In genomic region chr6:43669922-43670622, GRCh38 we compare ENCODE assay signal across 8 cellular contexts. TPM values are rescaled to one million over a fixed set of nuclear protein-coding genes. Genes with fewer than 3 reads are reported as not detected.
DNase-seq lines count a peak whose midpoint lies in the region; ATAC-seq, FAIRE-seq and TF ChIP-seq lines count a peak whose summit lies in the region.

No MANE protein-coding gene starts in this region.

- TF ChIP-seq EP300 in H1 (IDR thresholded peaks at IDR 0.05; ENCODE audit: borderline replicate concordance in 1 of 2, low read depth in 2 of 2, low read length in 2 of 2): no peak

- no peak overlapping the region for H2AK5ac ChIP-seq in H1 (ENCODE audit: low read depth, low read length)

- H3K56ac ChIP-seq in H1 (replicated peaks; ENCODE audit: insufficient read length, low read depth, low read length): no peak overlapping the region

- H2BK12ac ChIP-seq in H1 (ENCODE audit: low read depth, low read length): no peak overlapping the region

- no peak overlapping the region for H2BK15ac ChIP-seq in H1 (ENCODE audit: low read length)

- 0 out of 2 replicates have a peak overlapping the region, but pooled peaks have one; percentile 39 for H3K27ac ChIP-seq in GM23338 (ENCODE audit: low read depth)
- H3K27ac ChIP-seq in H1 (ENCODE audit: low read depth, low read length): no peak overlapping the region
- peak overlapping the region; percentile 53 for H3K27ac ChIP-seq in rectal smooth muscle tissue (ENCODE audit: low read depth, low read length)
- no peak overlapping the region for H3K27ac ChIP-seq in OCI-LY7 (ENCODE audit: low read depth, low read length, poor library complexity, severe bottlenecking)

- CTCF ChIA-PET in H1 (lab: Charles Lee; ENCODE audit: partially characterized antibody) (interaction anchor here (0.7 to 12.6 kb wide), 26 partner anchors 9 to 409 kb away, joined by 3 to 146 read pairs (median 5); partner anchors contain the start of gene VEGFA), OCI-LY7 (lab: Charles Lee; ENCODE audit: unreplicated experiment) (interaction anchor here (0.7 to 1.0 kb wide), 4 partner anchors 45 to 103 kb away, joined by 3 to 4 read pairs (median 3); no protein-coding TSS in a partner anchor)

- no peak overlapping the region for H3K4me3 ChIP-seq in GM23338
- no peak overlapping the region for H3K4me3 ChIP-seq in H1 (ENCODE audit: extremely low read depth in 1 of 4, insufficient read depth in 2 of 4, low read depth in 3 of 4, low read length in 4 of 4)
- H3K4me3 ChIP-seq in rectal smooth muscle tissue (ENCODE audit: low read length): no peak overlapping the region
- H3K4me3 ChIP-seq in OCI-LY7 (ENCODE audit: low read depth, low read length, poor library complexity, severe bottlenecking): no peak overlapping the region

- peaks cover 3% of the 10 kb centered on the region; the same call in 1 of the 2 replicates for H3K23me2 ChIP-seq in H1 (ENCODE audit: low read depth, low read length)

- no peak overlapping the region for H3K23ac ChIP-seq in H1 (ENCODE audit: insufficient read length)

- DNase-seq in GM23338 (ENCODE audit: low spot score) (peak; percentile 38), RCC 7860 (ENCODE audit: low spot score) (peak; percentile 27), H1 (ENCODE audit: low read depth in 1 of 2, low spot score in 2 of 2) (peak in 1 of 2 experiments; percentile 50), OCI-LY7 (ENCODE audit: low spot score) (no peak), KG1 (lab: John Stamatoyannopoulos, UW) (no peak), endothelial cell (ENCODE audit: low spot score) (no peak), cortex of kidney (lab: John Stamatoyannopoulos, UW) (no peak)

- H3K4me1 ChIP-seq in GM23338 (ENCODE audit: insufficient read depth) (peaks cover 27% of the 10 kb centered on the region), H1 (replicated peaks in 1 of 4; ENCODE audit: control insufficient read depth in 3 of 4, insufficient read depth in 4 of 4, low read length in 3 of 4) (peaks cover 5 to 27% (median 22%) of the 10 kb centered on the region in 4 experiments), rectal smooth muscle tissue (ENCODE audit: control insufficient read depth, insufficient read depth, low read length) (peaks cover 23% of the 10 kb centered on the region), OCI-LY7 (ENCODE audit: insufficient read depth, low read length, poor library complexity, severe bottlenecking) (peaks cover 10% of the 10 kb centered on the region)

- no peak overlapping the region for H2BK120ac ChIP-seq in H1 (replicated peaks; ENCODE audit: low read depth, low read length)

- H4K5ac ChIP-seq in H1 (ENCODE audit: insufficient read length, low read depth, low read length): no peak overlapping the region

- TF ChIP-seq CTCF in GM23338 (conservative IDR thresholded peaks at IDR 0.05; ENCODE audit: low read depth in 2 of 2) (no peak), H1 (IDR thresholded peaks at IDR 0.05; ENCODE audit: control extremely low read depth in 1 of 3, insufficient read depth in 1 of 3, low read depth in 1 of 3, low read length in 3 of 3) (no peak), OCI-LY7 (conservative IDR thresholded peaks at IDR 0.05; ENCODE audit: low read length) (no peak), endothelial cell (IDR thresholded peaks at IDR 0.05; ENCODE audit: unreplicated experiment) (no peak)

- no peak overlapping the region for H4K8ac ChIP-seq in H1 (ENCODE audit: extremely low read depth, insufficient read depth, low read length)

- H3K36me3 ChIP-seq in GM23338 (ENCODE audit: insufficient read depth) (no peaks in the 10 kb centered on the region; the same call in 1 of the 2 replicates), H1 (ENCODE audit: control insufficient read depth in 2 of 4, insufficient read depth in 4 of 4, low read length in 3 of 4) (peaks cover 16 to 38% (median 20%) of the 10 kb centered on the region in 4 experiments; a peak in 7 of 8 replicates), rectal smooth muscle tissue (ENCODE audit: control insufficient read depth, insufficient read depth, low read length) (peaks cover 25% of the 10 kb centered on the region), OCI-LY7 (ENCODE audit: insufficient read depth, low read length) (peaks cover 47% of the 10 kb centered on the region)

- peaks cover 22% of the 10 kb centered on the region; the same call in 1 of the 2 replicates for H3F3A ChIP-seq in GM23338 (replicated peaks; ENCODE audit: low read depth)

- WGBS in H1 (ENCODE audit: extremely low coverage in 1 of 2, insufficient coverage in 1 of 2, insufficient read length in 1 of 2, insufficient replicate concordance in 2 of 2, low coverage in 1 of 2, low lambda C conversion rate in 2 of 2, missing lambda C conversion rate in 1 of 2), 2 experiments: 88% methylated on average over 6 of the region's 6 CpGs; no CpG with 5 or more reads in 1 of the 2 experiments

- no peak overlapping the region; the same call in 1 of the 2 replicates for H3K18ac ChIP-seq in H1 (ENCODE audit: extremely low read depth, low read length)

- no peak overlapping the region for H2BK20ac ChIP-seq in H1 (ENCODE audit: low read length)

- H4K20me1 ChIP-seq in GM23338 (replicated peaks; ENCODE audit: insufficient read depth) (no peaks in the 10 kb centered on the region; the same call in 1 of the 2 replicates), H1 (replicated peaks in 1 of 2; ENCODE audit: control insufficient read depth in 1 of 2, insufficient read depth in 2 of 2, low read length in 2 of 2) (peaks cover 0 to 4% of the 10 kb centered on the region in 2 experiments), OCI-LY7 (ENCODE audit: insufficient read depth, low read length) (no peaks in the 10 kb centered on the region)

- no peaks in the 10 kb centered on the region for H3K9me3 ChIP-seq in H1 (ENCODE audit: insufficient read depth in 2 of 2, low read depth in 1 of 2, low read length in 1 of 2)
- H3K9me3 ChIP-seq in OCI-LY7 (ENCODE audit: low read length): no peaks in the 10 kb centered on the region

- no peak; a peak in 1 of 3 replicates for TF ChIP-seq POLR2A in H1 (IDR thresholded peaks at IDR 0.05; ENCODE audit: control extremely low read depth in 1 of 2, low read depth in 2 of 2, low read length in 2 of 2)

- ATAC-seq in GM23338: peak; percentile 5; the same call in 2 of the 3 replicates

- H3K4me2 ChIP-seq in GM23338 (peak overlapping the region; percentile 17; the same call in 1 of the 2 replicates), H1 (ENCODE audit: insufficient read depth in 1 of 2, low read depth in 2 of 2, low read length in 2 of 2) (no peak overlapping the region), OCI-LY7 (ENCODE audit: low read length) (no peak overlapping the region)

- no peaks in the 10 kb centered on the region for H3K9me3 Mint-ChIP-seq in GM23338
- H3K9me3 Mint-ChIP-seq in endothelial cell (ENCODE audit: unreplicated experiment): no peaks in the 10 kb centered on the region

- H3K4me1 Mint-ChIP-seq in GM23338 (peaks cover 31% of the 10 kb centered on the region), endothelial cell (ENCODE audit: unreplicated experiment) (peaks cover 7% of the 10 kb centered on the region)

- H3K79me2 ChIP-seq in GM23338 (replicated peaks; ENCODE audit: insufficient read depth): no peaks in the 10 kb centered on the region
- H3K79me2 ChIP-seq in H1 (ENCODE audit: control insufficient read depth in 1 of 2, insufficient read depth in 2 of 2, low read length in 2 of 2): no peaks in the 10 kb centered on the region
- no peaks in the 10 kb centered on the region for H3K79me2 ChIP-seq in OCI-LY7 (ENCODE audit: insufficient read depth, low read depth, low read length)

- POLR2A ChIA-PET in H1 (lab: Charles Lee; ENCODE audit: partially characterized antibody): interaction anchor here (0.5 to 10.0 kb wide), 17 partner anchors 8 to 567 kb away, joined by 3 to 85 read pairs (median 6); partner anchors contain the start of genes MRPS18A, RSPH9 and VEGFA
- POLR2A ChIA-PET in OCI-LY7 (lab: Charles Lee): interaction anchor here (0.8 to 0.9 kb wide), 2 partner anchors 11 to 104 kb away, joined by 3 read pairs; no protein-coding TSS in a partner anchor

- H3K27me3 ChIP-seq in GM23338 (ENCODE audit: insufficient read depth) (no peaks in the 10 kb centered on the region), H1 (replicated peaks in 1 of 4; ENCODE audit: control insufficient read depth in 3 of 4, extremely low read depth in 1 of 4, insufficient read depth in 3 of 4, low read length in 3 of 4) (no peaks in the 10 kb centered on the region; a peak in 2 of 7 replicates), rectal smooth muscle tissue (ENCODE audit: control insufficient read depth, insufficient read depth, low read length) (peaks cover 1% of the 10 kb centered on the region)

- no peak overlapping the region for H4K91ac ChIP-seq in H1 (replicated peaks; ENCODE audit: insufficient read length, low read length)

- H3K9me2 ChIP-seq in GM23338 (ENCODE audit: insufficient read depth) (no peaks in the 10 kb centered on the region), OCI-LY7 (ENCODE audit: insufficient read depth, low read length) (no peaks in the 10 kb centered on the region)

- H2BK5ac ChIP-seq in H1 (ENCODE audit: low read depth, low read length): 0 out of 2 replicates have a peak overlapping the region, but pooled peaks have one; percentile 3

- peak overlapping the region; percentile 80 for H3K27ac Mint-ChIP-seq in GM23338
- no peak overlapping the region for H3K27ac Mint-ChIP-seq in endothelial cell (ENCODE audit: unreplicated experiment)

- H3K4ac ChIP-seq in H1 (replicated peaks; ENCODE audit: insufficient read length, low read depth, low read length): no peak overlapping the region

- intact Hi-C loops in OCI-LY7 (cut with micrococcal nuclease; ENCODE audit: unreplicated experiment): loop anchor here (2.0 to 5.0 kb wide), 2 partner anchors 37 to 332 kb away; no protein-coding TSS in a partner anchor

- no peaks in the 10 kb centered on the region for H3K79me1 ChIP-seq in H1 (ENCODE audit: low read depth, low read length)

- peaks cover 28% of the 10 kb centered on the region for H3K27me3 Mint-ChIP-seq in GM23338 (ENCODE audit: insufficient read depth, low read depth, poor library complexity)
- peaks cover 16% of the 10 kb centered on the region for H3K27me3 Mint-ChIP-seq in endothelial cell (ENCODE audit: unreplicated experiment)

- FAIRE-seq in RCC 7860 (lab: Jason Lieb, UNC): no peak
- no peak for FAIRE-seq in H1 (lab: Jason Lieb, UNC)

- TF ChIP-seq RAD21 in H1 (IDR thresholded peaks at IDR 0.05 in 1 of 2, conservative IDR thresholded peaks at IDR 0.05 in 1 of 2; ENCODE audit: low read depth in 2 of 2, low read length in 2 of 2): no peak

- no peak overlapping the region for H2AFZ ChIP-seq in GM23338
- no peak overlapping the region for H2AFZ ChIP-seq in H1 (ENCODE audit: low read length)
- no peak overlapping the region for H2AFZ ChIP-seq in OCI-LY7 (ENCODE audit: low read length)

- H3K4me3 Mint-ChIP-seq in GM23338 (no peak overlapping the region), endothelial cell (ENCODE audit: unreplicated experiment) (no peak overlapping the region)

- H3K9ac ChIP-seq in H1 (replicated peaks in 1 of 4; ENCODE audit: extremely low read depth in 1 of 4, low read depth in 3 of 4, low read length in 3 of 4): no peak overlapping the region
- H3K9ac ChIP-seq in rectal smooth muscle tissue (ENCODE audit: low read length): no peak overlapping the region

- no TSS peak for BruUV-seq in OCI-LY7 (replicated peaks; lab: Mats Ljungman, UMichigan)

- no peak overlapping the region for H3K14ac ChIP-seq in H1 (ENCODE audit: insufficient read length)

- H3K36me3 Mint-ChIP-seq in GM23338 (ENCODE audit: low read depth): peaks cover 39% of the 10 kb centered on the region
- peaks cover 13% of the 10 kb centered on the region for H3K36me3 Mint-ChIP-seq in endothelial cell (ENCODE audit: low read depth, unreplicated experiment)

RNA-seq across cellular contexts. Expression of gene MRPS18A, which starts 17.5 kb away (rescaled TPM):
- total RNA-seq in GM23338 (2014; rRNA removed; shearing (Covaris generic)): 51.7 and 62.7 TPM in 2 replicates
- 58.6 and 58.9 TPM in 2 replicates for polyA plus RNA-seq in GM23338 (2016; fragmentation: Nextera tagmentation; extraction: Ambion mirVana)
- total RNA-seq in H1 (2021; fragmentation: NEBNext Ultra II Directional; extraction: Animal tissue kit (Norgen Biotek cat#: 25700)): 48.3 and 52.1 TPM in 2 replicates
- polyA plus RNA-seq in H1 (2011; rRNA removed): 121 and 129 TPM in 2 replicates
- 115 TPM for polyA plus RNA-seq in H1 (2011; cell fraction: cytosol; rRNA removed)
- 95.2 TPM for polyA plus RNA-seq in H1 (2011; cell fraction: nucleus; rRNA removed)
- polyA plus RNA-seq in H1 (2012, experiment 1 of 2): 70.4 to 84.7 TPM (median 74.9 TPM) in 4 replicates
- 103 TPM for polyA plus RNA-seq in H1 (2012, experiment 2 of 2)
- 61.3 TPM for polyA plus RNA-seq in H1 (2013, experiment 1 of 2)
- 58.7 TPM for polyA plus RNA-seq in H1 (2013, experiment 2 of 2)
- 95.6 and 97.8 TPM in 2 replicates for polyA minus RNA-seq in H1 (2011; rRNA and poly(A)+ RNA removed)
- polyA minus RNA-seq in H1 (2011; cell fraction: cytosol; rRNA and poly(A)+ RNA removed): 36.3 TPM
- 63.1 TPM for polyA minus RNA-seq in H1 (2011; cell fraction: nucleus; rRNA and poly(A)+ RNA removed)
- total RNA-seq in OCI-LY7 (2014; rRNA removed; shearing (Covaris generic)): 57.3 and 86.1 TPM in 2 replicates
- 54.7 and 61.6 TPM in 2 replicates for total RNA-seq in OCI-LY7 (2022)
- 45.5 TPM for total RNA-seq in endothelial cell (ENCODE audit: unreplicated experiment)

RNA-seq across cellular contexts. Expression of gene RSPH9, which starts 25.2 kb away (rescaled TPM):
- 0.10 TPM in 1 of 2 replicates, not detected in the other for total RNA-seq in GM23338 (2014; rRNA removed; shearing (Covaris generic))
- polyA plus RNA-seq in GM23338 (2016; fragmentation: Nextera tagmentation; extraction: Ambion mirVana) (0.38 and 0.39 TPM in 2 replicates), H1 (2011; rRNA removed) (0.23 and 0.25 TPM in 2 replicates)
- 0.15 TPM in 1 of 2 replicates, not detected in the other for total RNA-seq in H1 (2021; fragmentation: NEBNext Ultra II Directional; extraction: Animal tissue kit (Norgen Biotek cat#: 25700))
- 0.23 TPM for polyA plus RNA-seq in H1 (2011; cell fraction: cytosol; rRNA removed)
- polyA plus RNA-seq in H1 (2011; cell fraction: nucleus; rRNA removed): 0.36 TPM
- 0.73 to 0.93 TPM (median 0.80 TPM) in 4 replicates for polyA plus RNA-seq in H1 (2012, experiment 1 of 2)
- polyA plus RNA-seq in H1 (2012, experiment 2 of 2): 1.00 TPM
- polyA plus RNA-seq in H1 (2013, experiment 1 of 2): 0.22 TPM
- 0.15 TPM for polyA plus RNA-seq in H1 (2013, experiment 2 of 2)
- 0.06 and 0.22 TPM in 2 replicates for polyA minus RNA-seq in H1 (2011; rRNA and poly(A)+ RNA removed)
- polyA minus RNA-seq in H1 (2011; cell fraction: cytosol; rRNA and poly(A)+ RNA removed): not detected
- polyA minus RNA-seq in H1 (2011; cell fraction: nucleus; rRNA and poly(A)+ RNA removed): 0.30 TPM
- total RNA-seq in OCI-LY7 (2014; rRNA removed; shearing (Covaris generic)): 0.28 TPM in 1 of 2 replicates, not detected in the other
- total RNA-seq in OCI-LY7 (2022) (not detected in 2 replicates), endothelial cell (ENCODE audit: unreplicated experiment) (not detected)

RNA-seq across cellular contexts. Expression of gene MAD2L1BP, which starts 34.4 kb away (rescaled TPM):
- total RNA-seq in GM23338 (2014; rRNA removed; shearing (Covaris generic)): 39.6 and 51.7 TPM in 2 replicates
- polyA plus RNA-seq in GM23338 (2016; fragmentation: Nextera tagmentation; extraction: Ambion mirVana) (26.6 and 27.2 TPM in 2 replicates), H1 (2011; rRNA removed) (65.3 and 70.0 TPM in 2 replicates)
- 34.1 and 35.5 TPM in 2 replicates for total RNA-seq in H1 (2021; fragmentation: NEBNext Ultra II Directional; extraction: Animal tissue kit (Norgen Biotek cat#: 25700))
- 57.7 TPM for polyA plus RNA-seq in H1 (2011; cell fraction: cytosol; rRNA removed)
- 40.1 TPM for polyA plus RNA-seq in H1 (2011; cell fraction: nucleus; rRNA removed)
- polyA plus RNA-seq in H1 (2012, experiment 1 of 2): 32.2 to 40.8 TPM (median 36.1 TPM) in 4 replicates
- polyA plus RNA-seq in H1 (2012, experiment 2 of 2): 42.6 TPM
- polyA plus RNA-seq in H1 (2013, experiment 1 of 2): 29.3 TPM
- polyA plus RNA-seq in H1 (2013, experiment 2 of 2): 27.1 TPM
- 59.5 and 62.2 TPM in 2 replicates for polyA minus RNA-seq in H1 (2011; rRNA and poly(A)+ RNA removed)
- polyA minus RNA-seq in H1 (2011; cell fraction: cytosol; rRNA and poly(A)+ RNA removed): 16.1 TPM
- 23.2 TPM for polyA minus RNA-seq in H1 (2011; cell fraction: nucleus; rRNA and poly(A)+ RNA removed)
- total RNA-seq in OCI-LY7 (2014; rRNA removed; shearing (Covaris generic)): 24.0 and 30.8 TPM in 2 replicates
- total RNA-seq in OCI-LY7 (2022) (33.5 and 43.3 TPM in 2 replicates), endothelial cell (ENCODE audit: unreplicated experiment) (26.8 TPM)

RNA-seq across cellular contexts. Expression of gene GTPBP2, which starts 41.0 kb away (rescaled TPM):
- total RNA-seq in GM23338 (2014; rRNA removed; shearing (Covaris generic)): 46.4 and 55.9 TPM in 2 replicates
- polyA plus RNA-seq in GM23338 (2016; fragmentation: Nextera tagmentation; extraction: Ambion mirVana) (14.9 and 17.5 TPM in 2 replicates), H1 (2011; rRNA removed) (86.1 and 88.3 TPM in 2 replicates)
- 52.5 and 58.3 TPM in 2 replicates for total RNA-seq in H1 (2021; fragmentation: NEBNext Ultra II Directional; extraction: Animal tissue kit (Norgen Biotek cat#: 25700))
- polyA plus RNA-seq in H1 (2011; cell fraction: cytosol; rRNA removed): 84.9 TPM
- 238 TPM for polyA plus RNA-seq in H1 (2011; cell fraction: nucleus; rRNA removed)
- polyA plus RNA-seq in H1 (2012, experiment 1 of 2): 60.0 to 72.8 TPM (median 65.5 TPM) in 4 replicates
- 37.8 TPM for polyA plus RNA-seq in H1 (2012, experiment 2 of 2)
- 53.6 TPM for polyA plus RNA-seq in H1 (2013, experiment 1 of 2)
- polyA plus RNA-seq in H1 (2013, experiment 2 of 2): 49.6 TPM
- polyA minus RNA-seq in H1 (2011; rRNA and poly(A)+ RNA removed): 61.9 and 68.3 TPM in 2 replicates
- 27.6 TPM for polyA minus RNA-seq in H1 (2011; cell fraction: cytosol; rRNA and poly(A)+ RNA removed)
- polyA minus RNA-seq in H1 (2011; cell fraction: nucleus; rRNA and poly(A)+ RNA removed): 71.3 TPM
- 64.8 and 72.4 TPM in 2 replicates for total RNA-seq in OCI-LY7 (2014; rRNA removed; shearing (Covaris generic))
- total RNA-seq in OCI-LY7 (2022) (86.5 and 90.0 TPM in 2 replicates), endothelial cell (ENCODE audit: unreplicated experiment) (76.6 TPM)

Comparison
In these comparisons a context has a peak if more than half of its experiments do, and no peak if none do; other contexts are left out.
1. DNase-seq: peak in GM23338 (single experiment) and RCC 7860 (single experiment); none in OCI-LY7 (single experiment), KG1 (single experiment), endothelial cell (single experiment) and cortex of kidney (single experiment).
2. H3K27ac ChIP-seq: peak in GM23338 (single experiment) and rectal smooth muscle tissue (single experiment); none in H1 (single experiment) and OCI-LY7 (single experiment).